Comparison of ENCODE assay signal across 16 cellular contexts in genomic region chr15:100334015-100334414, GRCh38.
"Had no signal": no experiment of that assay in that cellular context is flagged by ENCODE, and none has a peak within 500 bp of the region (broad histone marks: within the 10 kb centered on the region; RNA-seq: fewer than 3 reads in every experiment).

No MANE protein-coding gene starts in this region.

- H3K4me1 ChIP-seq: breast epithelium had no signal

- H3K9me3 ChIP-seq: breast epithelium had no signal

- H3K27me3 ChIP-seq: breast epithelium had no signal

- H3K27ac ChIP-seq: breast epithelium, dorsolateral prefrontal cortex had no signal

- H3K9me3 Mint-ChIP-seq: nephron progenitor cell, type B pancreatic cell had no signal

- H3K4me3 ChIP-seq: breast epithelium, dorsolateral prefrontal cortex had no signal

- DNase-seq: activated CD4-positive, alpha-beta T cell treated with anti-CD3 and anti-CD28 coated beads, Interleukin-2, amount 50 U/mL, for 48 hours; activated CD8-positive, alpha-beta memory T cell treated with anti-CD3 and anti-CD28 coated beads, Interleukin-2, amount 50 U/mL, for 4 hours; activated naive CD4-positive, alpha-beta T cell treated with Interleukin-2 at 50 U/mL for 16 hours; anterior cingulate cortex; dorsolateral prefrontal cortex; glutamatergic neuron; left cardiac atrium; nephron progenitor cell; stimulated activated CD4-positive, alpha-beta T cell treated with anti-CD3 and anti-CD28 coated beads, Interleukin-2, amount 100 ng/mL, for 24 hours; stimulated activated naive CD4-positive, alpha-beta T cell; substantia nigra had no signal

- ATAC-seq: activated CD4-positive, CD25-positive, alpha-beta regulatory T cell treated with anti-CD3 and anti-CD28 coated beads, Interleukin-2, amount 50 U/mL, for 24 hours; esophagus mucosa; left cardiac atrium; sciatic nerve had no signal

- H3K4me3 Mint-ChIP-seq: nephron progenitor cell, type B pancreatic cell had no signal

- H3K36me3 ChIP-seq: breast epithelium had no signal

- H3K27ac Mint-ChIP-seq: nephron progenitor cell, type B pancreatic cell had no signal

- H3K36me3 Mint-ChIP-seq: type B pancreatic cell had no signal
